ENCODE assay signal across 8 cellular contexts in genomic region chr6:2989332-2990178, GRCh38.
DNase-seq lines count a peak whose midpoint lies in the region; ATAC-seq and TF ChIP-seq lines count a peak whose summit lies in the region.

No MANE protein-coding gene starts in this region.

- no peak for TF ChIP-seq CTCF in choroid plexus epithelial cell (conservative IDR thresholded peaks at IDR 0.05; ENCODE audit: low read depth, low read length)

- peak overlapping the region; percentile 77 for H3K4me3 ChIP-seq in choroid plexus epithelial cell (ENCODE audit: low read depth, low read length)

- ATAC-seq in HG03432 (IDR thresholded peaks at IDR 0.05; ENCODE audit: unreplicated experiment): peak; percentile 66

- TF ChIP-seq POLR2A in GM19193 (IDR thresholded peaks at IDR 0.05; ENCODE audit: extremely low read depth, insufficient read depth, insufficient read length): peak; percentile 68

- DNase-seq in Ammon's horn (ENCODE audit: low spot score) (peak; percentile 98), NCI-H510A treated with DMSO at 0.1 percent for 48 hours (lab: John Stamatoyannopoulos, UW) (peak; percentile 89), choroid plexus epithelial cell (ENCODE audit: low read depth) (peak; percentile 99), kidney glomerular epithelial cell (lab: John Stamatoyannopoulos, UW) (peak; percentile 99)
- peak; percentile 50 to 72 for DNase-seq in activated CD4-positive, alpha-beta T cell treated with anti-CD3 and anti-CD28 coated beads for 24 hours (ENCODE audit: low read depth in 2 of 2)
- DNase-seq in stimulated activated CD4-positive, alpha-beta T cell treated with anti-CD3 and anti-CD28 coated beads, Interleukin-15, amount 100 ng/mL, for 48 hours (ENCODE audit: low read depth in 2 of 2): peak; percentile 66 to 73

Comparison
In these comparisons a context has a peak if more than half of its experiments do, and no peak if none do; other contexts are left out.
1. Peak in every context shown above with its lines: DNase-seq, ATAC-seq and H3K4me3 ChIP-seq.